ENCODE assay signal across 9 cellular contexts in genomic region chr3:188185717-188186236, GRCh38. TPM values are rescaled to one million over a fixed set of nuclear protein-coding genes. Genes with fewer than 3 reads are reported as not detected.
DNase-seq lines count a peak whose midpoint lies in the region; ATAC-seq and TF ChIP-seq lines count a peak whose summit lies in the region.
"Had no signal": no experiment of that assay in that cellular context is flagged by ENCODE, and none has a peak within 500 bp of the region (broad histone marks: within the 10 kb centered on the region; RNA-seq: fewer than 3 reads in every experiment).

No MANE protein-coding gene starts in this region.

- H3K4me3 Mint-ChIP-seq in activated CD4-positive, alpha-beta T cell treated with anti-CD3 and anti-CD28 coated beads for 36 hours = no peak overlapping the region
- no peak overlapping the region for H3K4me3 Mint-ChIP-seq in activated CD8-positive, alpha-beta T cell treated with anti-CD3 and anti-CD28 coated beads for 36 hours

- H3K9me3 ChIP-seq in thymus (ENCODE audit: control insufficient read depth) = no peaks in the 10 kb centered on the region

- H3K9me3 Mint-ChIP-seq in activated CD4-positive, alpha-beta T cell treated with anti-CD3 and anti-CD28 coated beads for 36 hours (ENCODE audit: low read depth) = no peaks in the 10 kb centered on the region
- H3K9me3 Mint-ChIP-seq in activated CD8-positive, alpha-beta T cell treated with anti-CD3 and anti-CD28 coated beads for 36 hours = no peaks in the 10 kb centered on the region

- no peaks in the 10 kb centered on the region for H3K27me3 Mint-ChIP-seq in activated CD4-positive, alpha-beta T cell treated with anti-CD3 and anti-CD28 coated beads for 36 hours
- H3K27me3 Mint-ChIP-seq in activated CD8-positive, alpha-beta T cell treated with anti-CD3 and anti-CD28 coated beads for 36 hours = no peaks in the 10 kb centered on the region

- no peak overlapping the region for H3K27ac Mint-ChIP-seq in activated CD4-positive, alpha-beta T cell treated with anti-CD3 and anti-CD28 coated beads for 36 hours
- H3K27ac Mint-ChIP-seq in activated CD8-positive, alpha-beta T cell treated with anti-CD3 and anti-CD28 coated beads for 36 hours = peak overlapping the region; percentile 17

- intact Hi-C loops in activated CD4-positive, alpha-beta T cell treated with anti-CD3 and anti-CD28 coated beads for 36 hours (cut with DNase I, micrococcal nuclease) = no loop called here
- intact Hi-C loops in activated CD8-positive, alpha-beta T cell treated with anti-CD3 and anti-CD28 coated beads for 36 hours (cut with micrococcal nuclease) = no loop called here

- WGBS in thymus = 20% methylated on average over 7 of the region's 7 CpGs

- no peak for TF ChIP-seq CTCF in activated CD8-positive, alpha-beta T cell treated with anti-CD3 and anti-CD28 coated beads for 36 hours (IDR thresholded peaks at IDR 0.05)

- peaks cover 56% of the 10 kb centered on the region for H3K4me1 ChIP-seq in thymus (ENCODE audit: control insufficient read depth, insufficient read depth, low read length)

- peak overlapping the region; percentile 55 for H3K27ac ChIP-seq in thymus (ENCODE audit: low read depth)

- H3K4me1 Mint-ChIP-seq in activated CD4-positive, alpha-beta T cell treated with anti-CD3 and anti-CD28 coated beads for 36 hours = peaks cover 47% of the 10 kb centered on the region
- peaks cover 46% of the 10 kb centered on the region for H3K4me1 Mint-ChIP-seq in activated CD8-positive, alpha-beta T cell treated with anti-CD3 and anti-CD28 coated beads for 36 hours (ENCODE audit: low read depth)

- POLR2A ChIA-PET in activated CD4-positive, alpha-beta T cell treated with anti-CD3 and anti-CD28 coated beads for 36 hours (lab: Charles Lee) = interaction anchor here (0.6 to 0.9 kb wide), 4 partner anchors 33 to 446 kb away, joined by 3 to 6 read pairs (median 4); no protein-coding TSS in a partner anchor
- POLR2A ChIA-PET in activated CD8-positive, alpha-beta T cell treated with anti-CD3 and anti-CD28 coated beads for 36 hours (lab: Charles Lee) = interaction anchor here (1.0 kb wide), 1 partner anchor 440 kb away, joined by 4 read pairs; the partner anchor contains the start of gene BCL6

- DNase-seq in activated CD4-positive, alpha-beta T cell treated with anti-CD3 and anti-CD28 coated beads for 36 hours = peak; percentile 33
- DNase-seq in activated CD4-positive, alpha-beta T cell treated with anti-CD3 and anti-CD28 coated beads for 1 hour = no peak
- peak; percentile 14 for DNase-seq in activated CD8-positive, alpha-beta T cell treated with anti-CD3 and anti-CD28 coated beads for 36 hours
- DNase-seq in islet precursor cell (peak; percentile 89), inferior parietal cortex (ENCODE audit: extremely low spot score) (no peak), retina (no peak), hippocampal formation (lab: John Stamatoyannopoulos, UW) (no peak)
- DNase-seq: midbrain had no signal

- peak; percentile 60 for ATAC-seq in activated CD4-positive, alpha-beta T cell treated with anti-CD3 and anti-CD28 coated beads for 36 hours
- ATAC-seq in activated CD8-positive, alpha-beta T cell treated with anti-CD3 and anti-CD28 coated beads for 36 hours = peak; percentile 13

- peaks cover 10% of the 10 kb centered on the region for H3K36me3 Mint-ChIP-seq in activated CD4-positive, alpha-beta T cell treated with anti-CD3 and anti-CD28 coated beads for 36 hours (ENCODE audit: low read depth)
- H3K36me3 Mint-ChIP-seq in activated CD8-positive, alpha-beta T cell treated with anti-CD3 and anti-CD28 coated beads for 36 hours (ENCODE audit: low read depth) = peaks cover 2% of the 10 kb centered on the region

- H3K4me3 ChIP-seq in thymus (ENCODE audit: low read length) = no peak overlapping the region

- H3K27me3 ChIP-seq in thymus (ENCODE audit: control insufficient read depth, insufficient read depth) = no peaks in the 10 kb centered on the region

- CTCF ChIA-PET in activated CD4-positive, alpha-beta T cell treated with anti-CD3 and anti-CD28 coated beads for 36 hours (lab: Charles Lee) = interaction anchor here (1.0 to 1.1 kb wide), 2 partner anchors 439 to 445 kb away, joined by 3 read pairs; no protein-coding TSS in a partner anchor
- CTCF ChIA-PET in activated CD8-positive, alpha-beta T cell treated with anti-CD3 and anti-CD28 coated beads for 36 hours (lab: Charles Lee) = interaction anchor here (0.5 to 1.7 kb wide), 3 partner anchors 10 to 472 kb away, joined by 3 read pairs; no protein-coding TSS in a partner anchor

- no peaks in the 10 kb centered on the region for H3K36me3 ChIP-seq in thymus (ENCODE audit: control insufficient read depth, insufficient read depth)

RNA-seq across cellular contexts. Expression of gene LPP, which starts 31.8 kb away (rescaled TPM):
- 10 to 100 TPM; 34.7 to 40.6 TPM for total RNA-seq in activated CD4-positive, alpha-beta T cell treated with anti-CD3 and anti-CD28 coated beads for 36 hours
- 10 to 100 TPM; 16.4 to 22.6 TPM for total RNA-seq in activated CD8-positive, alpha-beta T cell treated with anti-CD3 and anti-CD28 coated beads for 36 hours
- 6.5 TPM for polyA plus RNA-seq in thymus

Comparison
In these comparisons a context has a peak if more than half of its experiments do, and no peak if none do; other contexts are left out.
1. DNase-seq: peak in activated CD4-positive, alpha-beta T cell treated with anti-CD3 and anti-CD28 coated beads for 36 hours (single experiment), activated CD8-positive, alpha-beta T cell treated with anti-CD3 and anti-CD28 coated beads for 36 hours (single experiment) and islet precursor cell (single experiment); none in activated CD4-positive, alpha-beta T cell treated with anti-CD3 and anti-CD28 coated beads for 1 hour (single experiment), inferior parietal cortex (single experiment), retina (single experiment) and hippocampal formation (0 of 2).